Comparison of ENCODE assay signal across 2 cellular contexts in genomic region chr1:211613108-211613947, GRCh38.
TF ChIP-seq lines count a peak whose summit lies in the region.

No MANE protein-coding gene starts in this region.

TF ChIP-seq in IMR-90, 13 proteins besides CTCF, POLR2A, EP300 and RAD21:
- TF ChIP-seq MAZ (IDR thresholded peaks at IDR 0.05; ENCODE audit: borderline replicate concordance, low read depth, low read length) (peak; percentile 33; the same call in 1 of the 2 replicates), RFX5 (IDR thresholded peaks at IDR 0.05; ENCODE audit: low read depth, low read length) (no peak), USF2 (IDR thresholded peaks at IDR 0.05; ENCODE audit: low read depth, low read length) (peak; percentile 37), CEBPB (IDR thresholded peaks at IDR 0.05; ENCODE audit: low read depth, low read length) (peak; percentile 70), SMC3 (IDR thresholded peaks at IDR 0.05; ENCODE audit: low read depth, low read length) (no peak), ELK1 (IDR thresholded peaks at IDR 0.05; ENCODE audit: borderline replicate concordance, low read depth, low read length) (no peak), FOS (IDR thresholded peaks at IDR 0.05; ENCODE audit: low read depth, low read length) (peak; percentile 58), CHD1 (IDR thresholded peaks at IDR 0.05; ENCODE audit: low read depth, low read length) (no peak), MXI1 (IDR thresholded peaks at IDR 0.05; ENCODE audit: borderline replicate concordance, low read depth, low read length) (no peak), NFE2L2 (IDR thresholded peaks at IDR 0.05; ENCODE audit: low read depth, low read length) (peak; percentile 91), RCOR1 (IDR thresholded peaks at IDR 0.05; ENCODE audit: insufficient replicate concordance, low read length) (peak; percentile 75), MAFK (IDR thresholded peaks at IDR 0.05; ENCODE audit: low read depth, low read length) (peak; percentile 72), BHLHE40 (IDR thresholded peaks at IDR 0.05; ENCODE audit: low read depth, low read length) (peak; percentile 99)

TF ChIP-seq in K562, 482 proteins besides CTCF, POLR2A, EP300 and RAD21 (continues in another document):
- TF ChIP-seq ZKSCAN3 (CRISPR knock-in tag; IDR thresholded peaks at IDR 0.05) (no peak), DMBX1 (CRISPR knock-in tag; IDR thresholded peaks at IDR 0.05; ENCODE audit: borderline replicate concordance) (peak; percentile 93), JUN (IDR thresholded peaks at IDR 0.05; ENCODE audit: borderline replicate concordance, low read depth, low read length) (peak; percentile 55; the same call in 1 of the 2 replicates), JUN (CRISPR knock-in tag; IDR thresholded peaks at IDR 0.05; ENCODE audit: borderline replicate concordance) (no peak), TAF15 (IDR thresholded peaks at IDR 0.05; ENCODE audit: low read depth, low read length) (no peak), SAP30 (IDR thresholded peaks at IDR 0.05; ENCODE audit: borderline replicate concordance, insufficient read depth, low read depth, low read length, poor library complexity, severe bottlenecking) (no peak), EWSR1 (IDR thresholded peaks at IDR 0.05; ENCODE audit: borderline replicate concordance, low read depth, partially characterized antibody) (no peak), RCOR1 (IDR thresholded peaks at IDR 0.05; ENCODE audit: borderline replicate concordance in 1 of 2, low read depth in 2 of 2, low read length in 2 of 2) (peak in 1 of 2 experiments; percentile 98; a peak in 3 of 4 replicates), RBM14 (IDR thresholded peaks at IDR 0.05; ENCODE audit: borderline replicate concordance, insufficient read depth, low read depth, low read length) (no peak), CBX3 (IDR thresholded peaks at IDR 0.05; ENCODE audit: borderline replicate concordance in 1 of 2, low read length in 2 of 2) (peak in 1 of 2 experiments; percentile 69; a peak in 1 of 3 replicates), ZSCAN32 (CRISPR knock-in tag; IDR thresholded peaks at IDR 0.05) (0 out of 2 replicates have a peak, but pooled peaks have one; percentile 27), SMARCE1 (IDR thresholded peaks at IDR 0.05) (peak; percentile 91), MAZ (CRISPR knock-in tag; conservative IDR thresholded peaks at IDR 0.05 in 1 of 2, IDR thresholded peaks at IDR 0.05 in 1 of 2) (peak; percentile 82 to 83), ESRRA (IDR thresholded peaks at IDR 0.05; ENCODE audit: borderline replicate concordance, low read depth) (no peak), NR4A1 (CRISPR knock-in tag; IDR thresholded peaks at IDR 0.05) (peak; percentile 19; the same call in 1 of the 2 replicates), NR4A1 (tag; IDR thresholded peaks at IDR 0.05) (peak; percentile 98), U2AF1 (optimal IDR thresholded peaks at IDR 0.05; ENCODE audit: low read depth, low read length) (no peak), HIVEP1 (CRISPR knock-in tag; IDR thresholded peaks at IDR 0.05) (0 out of 2 replicates have a peak, but pooled peaks have one; percentile 10), CBFA2T3 (IDR thresholded peaks at IDR 0.05) (peak; percentile 52), ZNF347 (CRISPR knock-in tag; IDR thresholded peaks at IDR 0.05; ENCODE audit: low read depth) (no peak; the same call in 1 of the 2 replicates), MLX (CRISPR knock-in tag; conservative IDR thresholded peaks at IDR 0.05) (no peak), RFX5 (IDR thresholded peaks at IDR 0.05; ENCODE audit: low read depth, low read length) (no peak), ZNF165 (CRISPR knock-in tag; IDR thresholded peaks at IDR 0.05; ENCODE audit: borderline replicate concordance) (peak; percentile 71), NONO (IDR thresholded peaks at IDR 0.05; ENCODE audit: low read depth in 2 of 2, low read length in 1 of 2) (peak in 1 of 2 experiments; percentile 93; a peak in 1 of 4 replicates), THRA (IDR thresholded peaks at IDR 0.05) (peak; percentile 67; the same call in 1 of the 2 replicates), ZNF133 (CRISPR knock-in tag; IDR thresholded peaks at IDR 0.05) (peak; percentile 84; the same call in 1 of the 2 replicates), KDM5B (IDR thresholded peaks at IDR 0.05; ENCODE audit: insufficient replicate concordance, low read depth, low read length) (peak; percentile 71), ZNF511 (CRISPR knock-in tag; IDR thresholded peaks at IDR 0.05) (no peak), BCOR (IDR thresholded peaks at IDR 0.05) (peak; percentile 64), TARDBP (IDR thresholded peaks at IDR 0.05) (no peak), CBX8 (IDR thresholded peaks at IDR 0.05; ENCODE audit: borderline replicate concordance, extremely low read depth, low read depth, low read length, poor library complexity, severe bottlenecking) (no peak), NFRKB (IDR thresholded peaks at IDR 0.05; ENCODE audit: low read depth) (peak; percentile 99), SNIP1 (IDR thresholded peaks at IDR 0.05; ENCODE audit: low read depth) (no peak), HDGF (IDR thresholded peaks at IDR 0.05) (peak; percentile 93), ZNF212 (CRISPR knock-in tag; IDR thresholded peaks at IDR 0.05) (no peak), TEAD2 (tag; IDR thresholded peaks at IDR 0.05) (peak; percentile 67; the same call in 1 of the 2 replicates), GABPB2 (CRISPR knock-in tag; conservative IDR thresholded peaks at IDR 0.05) (no peak), SRF (CRISPR knock-in tag; IDR thresholded peaks at IDR 0.05) (no peak), ZBED1 (IDR thresholded peaks at IDR 0.05) (no peak; the same call in 1 of the 2 replicates)
- TF ChIP-seq, protein P1, sequence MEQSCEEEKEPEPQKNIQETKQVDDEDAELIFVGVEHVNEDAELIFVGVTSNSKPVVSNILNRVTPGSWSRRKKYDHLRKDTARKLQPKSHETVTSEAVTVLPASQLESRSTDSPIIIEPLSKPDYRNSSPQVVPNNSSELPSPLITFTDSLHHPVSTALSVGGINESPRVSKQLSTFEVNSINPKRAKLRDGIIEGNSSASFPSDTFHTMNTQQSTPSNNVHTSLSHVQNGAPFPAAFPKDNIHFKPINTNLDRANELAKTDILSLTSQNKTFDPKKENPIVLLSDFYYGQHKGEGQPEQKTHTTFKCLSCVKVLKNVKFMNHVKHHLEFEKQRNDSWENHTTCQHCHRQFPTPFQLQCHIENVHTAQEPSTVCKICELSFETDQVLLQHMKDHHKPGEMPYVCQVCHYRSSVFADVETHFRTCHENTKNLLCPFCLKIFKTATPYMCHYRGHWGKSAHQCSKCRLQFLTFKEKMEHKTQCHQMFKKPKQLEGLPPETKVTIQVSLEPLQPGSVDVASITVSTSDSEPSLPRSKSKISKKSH (CRISPR knock-in tag; IDR thresholded peaks at IDR 0.05), result no peak
- TF ChIP-seq, protein P2, sequence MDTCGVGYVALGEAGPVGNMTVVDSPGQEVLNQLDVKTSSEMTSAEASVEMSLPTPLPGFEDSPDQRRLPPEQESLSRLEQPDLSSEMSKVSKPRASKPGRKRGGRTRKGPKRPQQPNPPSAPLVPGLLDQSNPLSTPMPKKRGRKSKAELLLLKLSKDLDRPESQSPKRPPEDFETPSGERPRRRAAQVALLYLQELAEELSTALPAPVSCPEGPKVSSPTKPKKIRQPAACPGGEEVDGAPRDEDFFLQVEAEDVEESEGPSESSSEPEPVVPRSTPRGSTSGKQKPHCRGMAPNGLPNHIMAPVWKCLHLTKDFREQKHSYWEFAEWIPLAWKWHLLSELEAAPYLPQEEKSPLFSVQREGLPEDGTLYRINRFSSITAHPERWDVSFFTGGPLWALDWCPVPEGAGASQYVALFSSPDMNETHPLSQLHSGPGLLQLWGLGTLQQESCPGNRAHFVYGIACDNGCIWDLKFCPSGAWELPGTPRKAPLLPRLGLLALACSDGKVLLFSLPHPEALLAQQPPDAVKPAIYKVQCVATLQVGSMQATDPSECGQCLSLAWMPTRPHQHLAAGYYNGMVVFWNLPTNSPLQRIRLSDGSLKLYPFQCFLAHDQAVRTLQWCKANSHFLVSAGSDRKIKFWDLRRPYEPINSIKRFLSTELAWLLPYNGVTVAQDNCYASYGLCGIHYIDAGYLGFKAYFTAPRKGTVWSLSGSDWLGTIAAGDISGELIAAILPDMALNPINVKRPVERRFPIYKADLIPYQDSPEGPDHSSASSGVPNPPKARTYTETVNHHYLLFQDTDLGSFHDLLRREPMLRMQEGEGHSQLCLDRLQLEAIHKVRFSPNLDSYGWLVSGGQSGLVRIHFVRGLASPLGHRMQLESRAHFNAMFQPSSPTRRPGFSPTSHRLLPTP (IDR thresholded peaks at IDR 0.05; ENCODE audit: borderline replicate concordance, extremely low read depth, insufficient read length), result no peak
- TF ChIP-seq, protein P3, sequence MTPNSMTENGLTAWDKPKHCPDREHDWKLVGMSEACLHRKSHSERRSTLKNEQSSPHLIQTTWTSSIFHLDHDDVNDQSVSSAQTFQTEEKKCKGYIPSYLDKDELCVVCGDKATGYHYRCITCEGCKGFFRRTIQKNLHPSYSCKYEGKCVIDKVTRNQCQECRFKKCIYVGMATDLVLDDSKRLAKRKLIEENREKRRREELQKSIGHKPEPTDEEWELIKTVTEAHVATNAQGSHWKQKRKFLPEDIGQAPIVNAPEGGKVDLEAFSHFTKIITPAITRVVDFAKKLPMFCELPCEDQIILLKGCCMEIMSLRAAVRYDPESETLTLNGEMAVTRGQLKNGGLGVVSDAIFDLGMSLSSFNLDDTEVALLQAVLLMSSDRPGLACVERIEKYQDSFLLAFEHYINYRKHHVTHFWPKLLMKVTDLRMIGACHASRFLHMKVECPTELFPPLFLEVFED (CRISPR knock-in tag; conservative IDR thresholded peaks at IDR 0.05), result no peak
- TF ChIP-seq, protein P4, sequence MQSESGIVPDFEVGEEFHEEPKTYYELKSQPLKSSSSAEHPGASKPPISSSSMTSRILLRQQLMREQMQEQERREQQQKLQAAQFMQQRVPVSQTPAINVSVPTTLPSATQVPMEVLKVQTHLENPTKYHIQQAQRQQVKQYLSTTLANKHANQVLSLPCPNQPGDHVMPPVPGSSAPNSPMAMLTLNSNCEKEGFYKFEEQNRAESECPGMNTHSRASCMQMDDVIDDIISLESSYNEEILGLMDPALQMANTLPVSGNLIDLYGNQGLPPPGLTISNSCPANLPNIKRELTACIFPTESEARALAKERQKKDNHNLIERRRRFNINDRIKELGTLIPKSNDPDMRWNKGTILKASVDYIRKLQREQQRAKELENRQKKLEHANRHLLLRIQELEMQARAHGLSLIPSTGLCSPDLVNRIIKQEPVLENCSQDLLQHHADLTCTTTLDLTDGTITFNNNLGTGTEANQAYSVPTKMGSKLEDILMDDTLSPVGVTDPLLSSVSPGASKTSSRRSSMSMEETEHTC (IDR thresholded peaks at IDR 0.05), result peak; percentile 85
- TF ChIP-seq, protein P5, sequence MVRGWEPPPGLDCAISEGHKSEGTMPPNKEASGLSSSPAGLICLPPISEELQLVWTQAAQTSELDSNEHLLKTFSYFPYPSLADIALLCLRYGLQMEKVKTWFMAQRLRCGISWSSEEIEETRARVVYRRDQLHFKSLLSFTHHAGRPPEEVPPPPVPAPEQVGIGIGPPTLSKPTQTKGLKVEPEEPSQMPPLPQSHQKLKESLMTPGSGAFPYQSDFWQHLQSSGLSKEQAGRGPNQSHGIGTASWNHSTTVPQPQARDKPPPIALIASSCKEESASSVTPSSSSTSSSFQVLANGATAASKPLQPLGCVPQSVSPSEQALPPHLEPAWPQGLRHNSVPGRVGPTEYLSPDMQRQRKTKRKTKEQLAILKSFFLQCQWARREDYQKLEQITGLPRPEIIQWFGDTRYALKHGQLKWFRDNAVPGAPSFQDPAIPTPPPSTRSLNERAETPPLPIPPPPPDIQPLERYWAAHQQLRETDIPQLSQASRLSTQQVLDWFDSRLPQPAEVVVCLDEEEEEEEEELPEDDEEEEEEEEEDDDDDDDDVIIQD (CRISPR knock-in tag; IDR thresholded peaks at IDR 0.05), result no peak
- TF ChIP-seq, protein P6, sequence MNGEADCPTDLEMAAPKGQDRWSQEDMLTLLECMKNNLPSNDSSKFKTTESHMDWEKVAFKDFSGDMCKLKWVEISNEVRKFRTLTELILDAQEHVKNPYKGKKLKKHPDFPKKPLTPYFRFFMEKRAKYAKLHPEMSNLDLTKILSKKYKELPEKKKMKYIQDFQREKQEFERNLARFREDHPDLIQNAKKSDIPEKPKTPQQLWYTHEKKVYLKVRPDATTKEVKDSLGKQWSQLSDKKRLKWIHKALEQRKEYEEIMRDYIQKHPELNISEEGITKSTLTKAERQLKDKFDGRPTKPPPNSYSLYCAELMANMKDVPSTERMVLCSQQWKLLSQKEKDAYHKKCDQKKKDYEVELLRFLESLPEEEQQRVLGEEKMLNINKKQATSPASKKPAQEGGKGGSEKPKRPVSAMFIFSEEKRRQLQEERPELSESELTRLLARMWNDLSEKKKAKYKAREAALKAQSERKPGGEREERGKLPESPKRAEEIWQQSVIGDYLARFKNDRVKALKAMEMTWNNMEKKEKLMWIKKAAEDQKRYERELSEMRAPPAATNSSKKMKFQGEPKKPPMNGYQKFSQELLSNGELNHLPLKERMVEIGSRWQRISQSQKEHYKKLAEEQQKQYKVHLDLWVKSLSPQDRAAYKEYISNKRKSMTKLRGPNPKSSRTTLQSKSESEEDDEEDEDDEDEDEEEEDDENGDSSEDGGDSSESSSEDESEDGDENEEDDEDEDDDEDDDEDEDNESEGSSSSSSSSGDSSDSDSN (IDR thresholded peaks at IDR 0.05; ENCODE audit: borderline replicate concordance in 1 of 2, low read depth in 2 of 2, low read length in 2 of 2), result peak; percentile 29 to 54; a peak in 1 of 4 replicates
